Comparison of ENCODE assay signal across 21 cellular contexts in the genomic region with DNA sequence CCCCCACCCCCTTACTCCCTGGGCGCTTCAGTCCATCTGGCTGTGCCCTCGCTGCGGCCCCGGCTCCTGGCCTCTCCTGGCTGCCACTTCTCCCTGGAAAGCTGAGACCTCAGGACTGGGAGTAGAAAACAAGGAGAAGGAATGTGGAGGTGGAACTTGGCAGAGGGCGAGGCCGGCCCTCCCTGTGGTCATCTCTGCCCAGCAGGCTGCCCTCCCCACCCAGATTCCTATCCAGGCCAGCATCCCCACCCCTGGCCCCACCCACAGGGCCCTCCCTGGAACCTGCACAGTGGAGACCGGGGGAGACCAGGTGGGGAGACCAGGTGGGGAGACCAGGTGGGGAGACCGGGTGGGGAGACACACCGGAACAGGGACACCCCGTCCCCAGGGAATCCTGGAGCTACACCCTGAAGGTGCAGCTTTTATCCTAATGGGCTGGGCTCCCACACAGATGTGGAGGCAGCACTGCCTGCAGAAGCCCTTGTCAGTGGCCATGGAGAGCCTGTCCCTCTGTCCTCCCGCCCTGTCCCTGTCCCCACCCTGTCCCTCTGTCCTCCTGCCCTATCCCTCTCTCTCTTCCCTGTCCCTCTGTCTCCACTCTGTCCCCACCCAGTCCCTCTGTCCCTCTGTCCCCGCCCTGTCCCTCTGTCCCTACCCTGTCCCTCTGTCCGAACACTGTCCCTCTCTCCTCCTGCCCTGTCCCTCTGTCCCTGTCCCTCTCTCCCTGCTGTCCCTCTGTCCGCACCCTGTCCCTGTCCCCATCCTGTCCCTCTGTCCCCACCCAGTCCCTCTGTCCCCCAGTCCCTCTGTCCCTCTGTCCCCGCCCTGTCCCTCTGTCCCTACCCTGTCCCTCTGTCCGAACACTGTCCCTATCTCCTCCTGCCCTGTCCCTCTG.
DNase-seq lines count a peak whose midpoint lies in the region; ATAC-seq and TF ChIP-seq lines count a peak whose summit lies in the region.
"Had no signal": no experiment of that assay in that cellular context is flagged by ENCODE, and none has a peak within 500 bp of the region (broad histone marks: within the 10 kb centered on the region; RNA-seq: fewer than 3 reads in every experiment).

No MANE protein-coding gene starts in this region.

- H3K4me1 ChIP-seq in PC-3 (ENCODE audit: insufficient read depth, low read length): peaks cover 42% of the 10 kb centered on the region
- H3K4me1 ChIP-seq: psoas muscle had no signal

- H3K4me2 ChIP-seq in PC-3 (ENCODE audit: low read length): peak overlapping the region; percentile 33; the same call in 1 of the 2 replicates

- H3K36me3 Mint-ChIP-seq in stimulated activated effector memory CD8-positive, alpha-beta T cell treated with anti-CD3 and anti-CD28 coated beads, Interleukin-12 subunit alpha, Interleukin-12 subunit beta, amount 100 ng/mL, for 72 hours: no peaks in the 10 kb centered on the region

- no TSS peak for BruUV-seq in PC-3 (replicated peaks; lab: Mats Ljungman, UMichigan)

- H4K20me1 ChIP-seq in PC-3 (ENCODE audit: low read length): no peaks in the 10 kb centered on the region

- no peak overlapping the region for H2AFZ ChIP-seq in PC-3 (ENCODE audit: low read length)

- H3K27ac Mint-ChIP-seq in stimulated activated effector memory CD8-positive, alpha-beta T cell treated with anti-CD3 and anti-CD28 coated beads, Interleukin-12 subunit alpha, Interleukin-12 subunit beta, amount 100 ng/mL, for 72 hours: no peak overlapping the region
- H3K27ac Mint-ChIP-seq: activated naive CD4-positive, alpha-beta T cell treated with anti-CD3 and anti-CD28 coated beads for 36 hours had no signal

- intact Hi-C loops in PC-3 (cut with micrococcal nuclease): no loop called here

- no peak for TF ChIP-seq CTCF in PC-3 (conservative IDR thresholded peaks at IDR 0.05; ENCODE audit: low read depth, low read length)

- H3K27ac ChIP-seq in PC-3 (ENCODE audit: low read length): no peak overlapping the region
- H3K27ac ChIP-seq: body of pancreas, C4-2B, colonic mucosa, psoas muscle had no signal

- no peaks in the 10 kb centered on the region for H3K36me3 ChIP-seq in PC-3 (ENCODE audit: low read depth, low read length)
- H3K36me3 ChIP-seq: colonic mucosa had no signal

- no peak overlapping the region for H3K4me3 ChIP-seq in PC-3 (ENCODE audit: low read length)
- H3K4me3 ChIP-seq: body of pancreas, colonic mucosa, K562, psoas muscle had no signal

- DNase-seq in activated effector memory CD4-positive, alpha-beta T cell treated with anti-CD3 and anti-CD28 coated beads, Interleukin-2, amount 50 U/mL, for 16 hours: peak; percentile 38
- DNase-seq in activated effector memory CD4-positive, alpha-beta T cell treated with Interleukin-2 at 50 U/mL for 16 hours: no peak
- peak; percentile 58 for DNase-seq in PC-3
- peak; percentile 55 for DNase-seq in glomerular visceral epithelial cell (ENCODE audit: extremely low spot score)
- no peak for DNase-seq in stimulated activated effector memory CD8-positive, alpha-beta T cell treated with anti-CD3 and anti-CD28 coated beads, Interleukin-12 subunit alpha, Interleukin-12 subunit beta, amount 100 ng/mL, for 72 hours (ENCODE audit: low spot score in 2 of 2)
- no peak for DNase-seq in stimulated activated CD4-positive, alpha-beta T cell treated with anti-CD3 and anti-CD28 coated beads, Interleukin-2, amount 100 ng/mL, for 24 hours
- DNase-seq in GM19238 (ENCODE audit: insufficient read length, low spot score): no peak
- DNase-seq: 8988T; activated CD4-positive, alpha-beta T cell treated with anti-CD3 and anti-CD28 coated beads for 48 hours; activated naive CD4-positive, alpha-beta T cell treated with anti-CD3 and anti-CD28 coated beads for 36 hours; body of pancreas; colonic mucosa; foreskin melanocyte; NCI-H1092; NCI-H526; stimulated activated naive CD4-positive, alpha-beta T cell; trophoblast cell had no signal

- H3F3A ChIP-seq in PC-3 (ENCODE audit: low read length, unreplicated experiment): no peaks in the 10 kb centered on the region

- CTCF ChIA-PET in PC-3 (lab: Charles Lee): no interaction called here

- H3K79me2 ChIP-seq in PC-3 (ENCODE audit: low read length): 0 out of 2 replicates have a peak, but pooled peaks cover 6% of the 10 kb centered on the region

- POLR2A ChIA-PET in PC-3 (lab: Charles Lee; ENCODE audit: unreplicated experiment): no interaction called here

- peaks cover under 1% of the 10 kb centered on the region for H3K9me3 Mint-ChIP-seq in stimulated activated effector memory CD8-positive, alpha-beta T cell treated with anti-CD3 and anti-CD28 coated beads, Interleukin-12 subunit alpha, Interleukin-12 subunit beta, amount 100 ng/mL, for 72 hours
- H3K9me3 Mint-ChIP-seq: activated naive CD4-positive, alpha-beta T cell treated with anti-CD3 and anti-CD28 coated beads for 36 hours had no signal

- no peak overlapping the region for H3K9ac ChIP-seq in PC-3 (ENCODE audit: low read length)

- H3K27me3 ChIP-seq in PC-3 (ENCODE audit: low read length): no peaks in the 10 kb centered on the region
- H3K27me3 ChIP-seq: body of pancreas, colonic mucosa had no signal

- no peak overlapping the region for H3K4me3 Mint-ChIP-seq in stimulated activated effector memory CD8-positive, alpha-beta T cell treated with anti-CD3 and anti-CD28 coated beads, Interleukin-12 subunit alpha, Interleukin-12 subunit beta, amount 100 ng/mL, for 72 hours
- H3K4me3 Mint-ChIP-seq: activated naive CD4-positive, alpha-beta T cell treated with anti-CD3 and anti-CD28 coated beads for 36 hours had no signal

- H3K4me1 Mint-ChIP-seq in stimulated activated effector memory CD8-positive, alpha-beta T cell treated with anti-CD3 and anti-CD28 coated beads, Interleukin-12 subunit alpha, Interleukin-12 subunit beta, amount 100 ng/mL, for 72 hours: no peaks in the 10 kb centered on the region

- H3K9me3 ChIP-seq in PC-3 (ENCODE audit: low read length): no peaks in the 10 kb centered on the region
- H3K9me3 ChIP-seq: body of pancreas, colonic mucosa, psoas muscle had no signal

- no peaks in the 10 kb centered on the region for H3K9me2 ChIP-seq in PC-3 (replicated peaks; ENCODE audit: low read length)

- ATAC-seq in PC-3 (peak; percentile 50), HG02938 (IDR thresholded peaks at IDR 0.05; ENCODE audit: unreplicated experiment) (no peak)
- ATAC-seq in stimulated activated effector memory CD8-positive, alpha-beta T cell treated with anti-CD3 and anti-CD28 coated beads, Interleukin-12 subunit alpha, Interleukin-12 subunit beta, amount 100 ng/mL, for 72 hours: peak; percentile 8
- ATAC-seq: body of pancreas, K562, psoas muscle had no signal

Comparison
In these comparisons a context has a peak if more than half of its experiments do, and no peak if none do; other contexts are left out.
1. DNase-seq: peak in activated effector memory CD4-positive, alpha-beta T cell treated with anti-CD3 and anti-CD28 coated beads, Interleukin-2, amount 50 U/mL, for 16 hours (single experiment), PC-3 (single experiment) and glomerular visceral epithelial cell (single experiment); none in activated effector memory CD4-positive, alpha-beta T cell treated with Interleukin-2 at 50 U/mL for 16 hours (single experiment), stimulated activated effector memory CD8-positive, alpha-beta T cell treated with anti-CD3 and anti-CD28 coated beads, Interleukin-12 subunit alpha, Interleukin-12 subunit beta, amount 100 ng/mL, for 72 hours (0 of 2), stimulated activated CD4-positive, alpha-beta T cell treated with anti-CD3 and anti-CD28 coated beads, Interleukin-2, amount 100 ng/mL, for 24 hours (0 of 2) and GM19238 (single experiment).